8 cellular contexts compared by ENCODE assay signal in genomic region chr12:50764116-50764860, GRCh38. TPM values are rescaled to one million over a fixed set of nuclear protein-coding genes. Genes with fewer than 3 reads are reported as not detected.
DNase-seq lines count a peak whose midpoint lies in the region; ATAC-seq and TF ChIP-seq lines count a peak whose summit lies in the region.

No MANE protein-coding gene starts in this region.

- H3K36me3 ChIP-seq in SJSA1 (peaks cover 5% of the 10 kb centered on the region; the same call in 1 of the 2 replicates), heart right ventricle (no peaks in the 10 kb centered on the region), psoas muscle (ENCODE audit: insufficient read depth in 1 of 2, low read depth in 1 of 2) (no peaks in the 10 kb centered on the region), aorta (ENCODE audit: control insufficient read depth in 1 of 2, insufficient read depth in 2 of 2, low read length in 1 of 2) (no peaks in the 10 kb centered on the region)

- TF ChIP-seq CTCF in heart right ventricle (IDR thresholded peaks at IDR 0.05) (no peak), psoas muscle (IDR thresholded peaks at IDR 0.05) (no peak)

- no peaks in the 10 kb centered on the region for H3K9me3 Mint-ChIP-seq in activated naive CD8-positive, alpha-beta T cell (ENCODE audit: low read depth)

- peak overlapping the region; percentile 97 for H3K27ac ChIP-seq in SJSA1
- H3K27ac ChIP-seq in heart right ventricle = peak overlapping the region; percentile 93 to 99 (median 98)
- H3K27ac ChIP-seq in psoas muscle = peak overlapping the region; percentile 96
- peak overlapping the region; percentile 34 to 96 for H3K27ac ChIP-seq in aorta (ENCODE audit: low read depth in 1 of 2, low read length in 2 of 2)

- DNase-seq in COLO668 (lab: John Stamatoyannopoulos, UW; ENCODE audit: unreplicated experiment) (peak; percentile 79), SJSA1 (ENCODE audit: low read depth in 1 of 2, low spot score in 2 of 2) (peak; percentile 70 to 72), heart right ventricle (peak in 1 of 2 donors; percentile 69), psoas muscle (peak; percentile 47 to 72), aorta (peak; percentile 68 to 84)

- peaks cover 2% of the 10 kb centered on the region for H3K36me3 Mint-ChIP-seq in activated naive CD8-positive, alpha-beta T cell

- H3K4me1 ChIP-seq in SJSA1 (replicated peaks) (peaks cover 10% of the 10 kb centered on the region), heart right ventricle (peaks cover 4 to 52% (median 28%) of the 10 kb centered on the region in 9 donors), psoas muscle (peaks cover 36% of the 10 kb centered on the region), aorta (ENCODE audit: control insufficient read depth in 1 of 2, insufficient read depth in 2 of 2, low read length in 2 of 2) (peaks cover 0 to 7% of the 10 kb centered on the region in 2 donors)

- H3K27me3 Mint-ChIP-seq in activated naive CD8-positive, alpha-beta T cell = no peaks in the 10 kb centered on the region

- WGBS in heart right ventricle, 2 donors = 0 to 1% methylated on average over 71 to 88 of the region's 89 CpGs
- 0% methylated on average over 54 to 89 of the region's 89 CpGs for whole genome bisulfite sequencing in psoas muscle, 3 donors
- WGBS in aorta, 2 donors = 0% methylated on average over 48 to 89 of the region's 89 CpGs

- H3K27me3 ChIP-seq in SJSA1 (replicated peaks) (no peaks in the 10 kb centered on the region), heart right ventricle (no peaks in the 10 kb centered on the region), psoas muscle (ENCODE audit: insufficient read depth in 3 of 3, low read length in 2 of 3) (no peaks in the 10 kb centered on the region), aorta (ENCODE audit: control insufficient read depth in 1 of 2, insufficient read depth in 2 of 2, low read length in 1 of 2) (no peaks in the 10 kb centered on the region)

- peaks cover 36% of the 10 kb centered on the region for H3K4me1 Mint-ChIP-seq in activated naive CD8-positive, alpha-beta T cell (ENCODE audit: low read depth)

- peak overlapping the region; percentile 98 for H3K27ac Mint-ChIP-seq in activated naive CD8-positive, alpha-beta T cell

- H3K9me3 ChIP-seq in SJSA1 (replicated peaks) (no peaks in the 10 kb centered on the region), heart right ventricle (no peaks in the 10 kb centered on the region), psoas muscle (no peaks in the 10 kb centered on the region), aorta (ENCODE audit: control insufficient read depth, low read length) (no peaks in the 10 kb centered on the region)

- intact Hi-C loops in heart right ventricle (cut with DNase I) = loop anchor here in 3 of 10 donors (2.0 to 10.0 kb wide), 3 partner anchors 173 to 223 kb away; no protein-coding TSS in a partner anchor
- intact Hi-C loops in psoas muscle (cut with DNase I) = loop anchor here in 1 of 2 donors (5.0 to 10.0 kb wide), 4 partner anchors 168 to 581 kb away; partner anchors contain the start of genes CELA1 and DAZAP2
- intact Hi-C loops in aorta (cut with DNase I) = no loop called here

- peak overlapping the region; percentile 96 for H3K4me3 Mint-ChIP-seq in activated naive CD8-positive, alpha-beta T cell

- H3K4me3 ChIP-seq in SJSA1 = peak overlapping the region; percentile 96
- peak overlapping the region; percentile 59 to 100 (median 98) for H3K4me3 ChIP-seq in heart right ventricle
- H3K4me3 ChIP-seq in psoas muscle = peak overlapping the region; percentile 99
- peak overlapping the region; percentile 78 to 100 for H3K4me3 ChIP-seq in aorta (ENCODE audit: low read length in 2 of 2)

- ATAC-seq in GM19395 (IDR thresholded peaks at IDR 0.05; ENCODE audit: unreplicated experiment) = peak; percentile 36
- ATAC-seq in HG03520 (IDR thresholded peaks at IDR 0.05; ENCODE audit: unreplicated experiment) = peak; percentile 36
- peak; percentile 59 to 84 (median 74) for ATAC-seq in heart right ventricle
- peak; percentile 70 to 78 (median 70) for ATAC-seq in psoas muscle
- ATAC-seq in aorta (ENCODE audit: low FRiP score) = peak; percentile 86

RNA-seq across cellular contexts. Expression of gene ATF1, which starts 0.4 kb away (rescaled TPM):
- 36.9 and 38.1 TPM in 2 replicates for total RNA-seq in SJSA1 (2014; rRNA removed; shearing (Covaris generic))
- total RNA-seq in heart right ventricle (10 to 100 TPM; 19.6 to 31.9 (median 24.3) TPM), psoas muscle (10 to 100 TPM; 41.3 to 72.5 (median 49.3) TPM), aorta (10 to 100 TPM; 30.9 to 39.0 TPM)
- polyA plus RNA-seq in heart right ventricle (1 to 10 TPM; 4.2 to 7.8 TPM), psoas muscle (10 to 100 TPM; 20.8 to 34.8 (median 26.4) TPM), aorta (10 to 100 TPM; 10.8 to 22.5 TPM)

Comparison
In these comparisons a context has a peak if more than half of its experiments do, and no peak if none do; other contexts are left out.
1. ATAC-seq: peak in every context shown above with its lines; median percentile 86 in aorta; 74 in heart right ventricle; 70 in psoas muscle; 36 in GM19395; 36 in HG03520.